Comparison of ENCODE assay signal across 11 cellular contexts in the genomic region with DNA sequence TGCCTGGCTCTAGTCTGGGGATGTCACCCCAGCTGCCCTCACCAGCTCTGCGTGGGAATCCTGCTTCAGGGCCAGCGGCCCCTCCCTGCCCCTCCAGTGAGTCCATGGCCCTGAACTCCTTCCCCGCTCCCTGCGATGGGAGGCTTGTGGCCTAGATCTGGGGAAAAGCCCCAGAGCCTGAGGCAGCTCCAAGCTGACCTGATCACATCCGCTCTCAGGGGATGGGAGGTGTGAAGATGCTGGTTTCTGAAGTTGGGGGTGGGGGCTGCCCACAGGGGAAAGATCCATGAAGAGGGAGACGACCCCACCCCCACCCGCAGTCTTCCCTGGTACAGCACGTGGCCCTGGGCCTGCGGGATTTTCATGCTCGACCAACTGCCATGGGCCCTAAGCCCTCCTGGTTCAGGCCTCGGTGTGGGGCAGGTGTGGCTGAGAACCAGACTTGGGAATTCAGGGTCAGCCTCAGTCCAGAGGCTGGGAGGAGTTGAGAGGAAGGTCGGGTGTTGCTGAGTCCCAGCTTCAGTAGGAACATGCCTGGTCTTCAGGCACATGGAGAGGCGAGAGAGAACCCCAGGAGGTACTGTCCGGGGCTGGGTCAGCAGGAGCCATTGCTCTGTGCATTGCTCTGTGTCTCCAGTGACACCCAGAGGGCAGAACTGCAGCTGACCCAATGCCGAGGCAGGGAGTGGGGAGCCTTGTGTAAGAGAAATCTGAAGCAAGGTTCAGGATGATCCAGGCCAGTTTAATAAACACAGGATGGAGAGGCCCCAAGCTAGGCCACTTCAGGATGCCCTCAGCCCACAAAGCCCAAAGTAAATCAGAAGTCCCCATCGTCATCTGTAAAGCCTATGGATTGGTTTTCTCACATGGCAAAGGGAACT.
DNase-seq lines count a peak whose midpoint lies in the region; ATAC-seq and TF ChIP-seq lines count a peak whose summit lies in the region.
"Had no signal": no experiment of that assay in that cellular context is flagged by ENCODE, and none has a peak within 500 bp of the region (broad histone marks: within the 10 kb centered on the region; RNA-seq: fewer than 3 reads in every experiment).

No MANE protein-coding gene starts in this region.

- ATAC-seq in HG02840 (IDR thresholded peaks at IDR 0.05; ENCODE audit: low FRiP score, unreplicated experiment) (no peak), HG03095 (IDR thresholded peaks at IDR 0.05; ENCODE audit: unreplicated experiment) (no peak)

- H3K36me3 Mint-ChIP-seq in neural crest cell (ENCODE audit: low read depth): no peaks in the 10 kb centered on the region
- H3K36me3 Mint-ChIP-seq: naive thymus-derived CD4-positive, alpha-beta T cell had no signal

- no peaks in the 10 kb centered on the region for H3K36me3 ChIP-seq in esophagus muscularis mucosa

- H3K9me3 ChIP-seq in esophagus muscularis mucosa: no peaks in the 10 kb centered on the region

- WGBS in esophagus muscularis mucosa: 93% methylated on average over 12 of the region's 16 CpGs

- TF ChIP-seq CTCF in esophagus muscularis mucosa (IDR thresholded peaks at IDR 0.05) (peak in 1 of 3 experiments; percentile 25), neural crest cell (conservative IDR thresholded peaks at IDR 0.05) (no peak)

- H3K4me3 Mint-ChIP-seq in neural crest cell: no peak overlapping the region
- H3K4me3 Mint-ChIP-seq: naive thymus-derived CD4-positive, alpha-beta T cell had no signal

- DNase-seq in COLO668 (lab: John Stamatoyannopoulos, UW; ENCODE audit: unreplicated experiment) (peak; percentile 12), LHCN-M2 (ENCODE audit: low read depth) (peak; percentile 38), esophagus muscularis mucosa (ENCODE audit: extremely low spot score) (peak; percentile 88), neural crest cell (ENCODE audit: low read depth, low spot score) (no peak), C1 segment of cervical spinal cord (lab: John Stamatoyannopoulos, UW) (no peak)
- DNase-seq in activated CD4-positive, alpha-beta T cell treated with anti-CD3 and anti-CD28 coated beads for 48 hours: no peak
- DNase-seq: DND-41, NCI-H1694 had no signal

- no peak overlapping the region for H3K4me3 ChIP-seq in esophagus muscularis mucosa

- TF ChIP-seq EP300 in esophagus muscularis mucosa (IDR thresholded peaks at IDR 0.05): no peak

- peaks cover 33 to 84% (median 80%) of the 10 kb centered on the region in 4 donors for H3K4me1 ChIP-seq in esophagus muscularis mucosa

- no peaks in the 10 kb centered on the region for H3K27me3 ChIP-seq in esophagus muscularis mucosa

- peak overlapping the region; percentile 43 for H3K27ac Mint-ChIP-seq in neural crest cell (ENCODE audit: unreplicated experiment)

- no peaks in the 10 kb centered on the region for H3K4me1 Mint-ChIP-seq in neural crest cell

- intact Hi-C loops in esophagus muscularis mucosa (cut with DNase I): loop anchor here (5.0 kb wide), 3 partner anchors 330 to 460 kb away; a partner anchor contains a TSS

- peaks cover 13% of the 10 kb centered on the region for H3K27me3 Mint-ChIP-seq in neural crest cell (ENCODE audit: low read depth)

- H3K27ac ChIP-seq in esophagus muscularis mucosa (replicated peaks in 1 of 4): peak overlapping the region; percentile 18 to 82 (median 55)

- H3K9me3 Mint-ChIP-seq in neural crest cell: no peaks in the 10 kb centered on the region

- TF ChIP-seq POLR2A in esophagus muscularis mucosa (IDR thresholded peaks at IDR 0.05; ENCODE audit: low read depth): no peak

Comparison
In these comparisons a context has a peak if more than half of its experiments do, and no peak if none do; other contexts are left out.
1. DNase-seq: peak in COLO668 (single experiment), LHCN-M2 (single experiment) and esophagus muscularis mucosa (single experiment); none in neural crest cell (single experiment), C1 segment of cervical spinal cord (0 of 14) and activated CD4-positive, alpha-beta T cell treated with anti-CD3 and anti-CD28 coated beads for 48 hours (single experiment).